8 cellular contexts compared by ENCODE assay signal in the genomic region with DNA sequence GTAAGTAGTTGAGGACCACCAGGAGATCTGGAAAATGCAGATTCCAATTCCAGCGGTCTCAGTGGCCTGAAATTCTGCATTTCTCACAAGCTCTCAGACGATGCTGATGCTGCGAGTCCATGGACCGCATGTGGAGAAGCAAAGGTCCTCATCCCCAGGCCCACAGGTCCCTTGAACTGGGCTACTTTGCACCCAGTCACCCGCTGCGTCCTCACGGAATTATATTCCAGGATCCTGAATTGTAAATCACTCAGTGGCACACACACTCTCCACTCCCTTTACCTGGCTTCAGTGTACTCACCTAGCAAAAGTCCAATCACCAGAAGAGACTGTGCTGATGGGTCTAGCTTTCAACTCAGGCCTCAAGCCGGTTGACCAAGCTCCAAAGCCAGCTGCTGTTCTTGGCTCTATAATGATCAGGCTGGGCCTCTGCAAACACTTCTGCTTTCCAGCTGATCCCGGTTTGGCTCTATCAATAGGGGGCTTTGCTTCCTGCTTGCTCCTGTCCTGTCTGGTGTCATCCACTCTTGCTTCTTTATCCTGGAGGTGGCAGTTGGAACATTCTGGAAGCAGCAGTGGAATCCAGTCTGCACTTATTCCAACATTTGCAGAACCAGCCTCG. TPM values are rescaled to one million over a fixed set of nuclear protein-coding genes. Genes with fewer than 3 reads are reported as not detected.
DNase-seq lines count a peak whose midpoint lies in the region; ATAC-seq, FAIRE-seq and TF ChIP-seq lines count a peak whose summit lies in the region.

No MANE protein-coding gene starts in this region.

- intact Hi-C loops in MCF 10A (cut with micrococcal nuclease): loop anchor here (10.0 kb wide), 1 partner anchor 145 kb away; no protein-coding TSS in a partner anchor

- no peaks in the 10 kb centered on the region for H3K9me3 ChIP-seq in KOPT-K1 (ENCODE audit: insufficient read depth, low read length, poor library complexity, severe bottlenecking)
- H3K9me3 ChIP-seq in mucosa of stomach (ENCODE audit: control insufficient read depth, low read length): no peaks in the 10 kb centered on the region

- H3K27ac ChIP-seq in KOPT-K1 (ENCODE audit: low read depth, low read length, poor library complexity, severe bottlenecking): peak overlapping the region; percentile 93

- peak overlapping the region; percentile 97 for H3K27ac Mint-ChIP-seq in MCF 10A (ENCODE audit: low read depth, unreplicated experiment)

- DNase-seq in AG09309 (ENCODE audit: low read depth) (no peak), MCF 10A (ENCODE audit: unreplicated experiment) (no peak), C1 segment of cervical spinal cord (lab: John Stamatoyannopoulos, UW) (no peak), GM12891 (ENCODE audit: insufficient read length, low spot score) (no peak)

- H3K4me3 ChIP-seq in AG09309 (ENCODE audit: control insufficient read depth, low read depth, low read length): peak overlapping the region; percentile 91
- H3K4me3 ChIP-seq in mucosa of stomach (ENCODE audit: low read length): peak overlapping the region; percentile 49

- BruUV-seq in MCF 10A (replicated peaks; lab: Mats Ljungman, UMichigan): no TSS peak

- H3K36me3 ChIP-seq in KOPT-K1 (ENCODE audit: insufficient read depth, low read length): peaks cover 27% of the 10 kb centered on the region
- no peaks in the 10 kb centered on the region for H3K36me3 ChIP-seq in mucosa of stomach (ENCODE audit: control insufficient read depth, insufficient read depth, low read length)

- peaks cover 21% of the 10 kb centered on the region for H3K4me1 ChIP-seq in mucosa of stomach (ENCODE audit: control insufficient read depth, insufficient read depth, low read length)

- H3K4me1 Mint-ChIP-seq in MCF 10A (ENCODE audit: insufficient read depth, unreplicated experiment): peaks cover 25% of the 10 kb centered on the region

- H3K9ac ChIP-seq in mucosa of stomach (ENCODE audit: low read length): peak overlapping the region; percentile 84

- no peak for TF ChIP-seq POLR2A in GM12891 (IDR thresholded peaks at IDR 0.05; ENCODE audit: low read depth, low read length)

- FAIRE-seq in GM12891 (lab: Jason Lieb, UNC): no peak

- CTCF ChIA-PET in MCF 10A (lab: Yijun Ruan, JAX): interaction anchor here (0.6 to 0.7 kb wide), 3 partner anchors 44 to 182 kb away, joined by 3 read pairs; no protein-coding TSS in a partner anchor

- H3K9me3 Mint-ChIP-seq in MCF 10A (ENCODE audit: unreplicated experiment): no peaks in the 10 kb centered on the region

- H3K27me3 Mint-ChIP-seq in MCF 10A (ENCODE audit: insufficient read depth, unreplicated experiment): no peaks in the 10 kb centered on the region

- peaks cover 33% of the 10 kb centered on the region for H3K36me3 Mint-ChIP-seq in MCF 10A (ENCODE audit: insufficient read depth, unreplicated experiment)

- ATAC-seq in HG03342 (IDR thresholded peaks at IDR 0.05; ENCODE audit: unreplicated experiment) (no peak), GM19463 (IDR thresholded peaks at IDR 0.05; ENCODE audit: unreplicated experiment) (no peak)

- peaks cover 6% of the 10 kb centered on the region for H3K27me3 ChIP-seq in mucosa of stomach (ENCODE audit: control insufficient read depth, insufficient read depth, low read length)

- POLR2A ChIA-PET in MCF 10A (lab: Yijun Ruan, JAX): interaction anchor here (0.8 to 3.2 kb wide), 5 partner anchors 20 to 186 kb away, joined by 3 to 42 read pairs (median 4); a partner anchor contains a TSS

- H3K4me3 Mint-ChIP-seq in MCF 10A (ENCODE audit: unreplicated experiment): peak overlapping the region; percentile 87

- no peak for TF ChIP-seq CTCF in AG09309 (IDR thresholded peaks at IDR 0.05; ENCODE audit: control insufficient read depth, insufficient read depth, low read depth, low read length, missing control alignments)
- TF ChIP-seq CTCF in MCF 10A (IDR thresholded peaks at IDR 0.05; ENCODE audit: unreplicated experiment): no peak

TF ChIP-seq in GM12891, 5 proteins besides CTCF, POLR2A, EP300 and RAD21:
- TF ChIP-seq PAX5 (IDR thresholded peaks at IDR 0.05; ENCODE audit: insufficient read depth, low read length, severe bottlenecking) (no peak), TAF1 (IDR thresholded peaks at IDR 0.05; ENCODE audit: low read depth, low read length) (no peak), POU2F2 (IDR thresholded peaks at IDR 0.05; ENCODE audit: low read depth, low read length) (no peak), SPI1 (IDR thresholded peaks at IDR 0.05; ENCODE audit: low read depth, low read length) (no peak), POLR2AphosphoS5 (IDR thresholded peaks at IDR 0.05; ENCODE audit: low read depth, low read length) (no peak)

RNA-seq across cellular contexts. Expression of a gene that starts 0.9 kb away (rescaled TPM):
- total RNA-seq in MCF 10A (2022): 477 and 513 TPM in 2 replicates
- 1,657 TPM for polyA plus RNA-seq in GM12891 (2012; ENCODE audit: low read depth, missing spikeins)

RNA-seq across cellular contexts. Expression of a gene that starts 5.6 kb away (rescaled TPM):
- 6.2 and 12.4 TPM in 2 replicates for total RNA-seq in MCF 10A (2022)
- polyA plus RNA-seq in GM12891 (2012; ENCODE audit: low read depth, missing spikeins): 16.0 TPM

RNA-seq across cellular contexts. Expression of a gene that starts 20.2 kb away (rescaled TPM):
- total RNA-seq in MCF 10A (2022): 0.07 and 0.17 TPM in 2 replicates
- 0.23 TPM for polyA plus RNA-seq in GM12891 (2012; ENCODE audit: low read depth, missing spikeins)

RNA-seq across cellular contexts. Expression of a gene that starts 35.5 kb away (rescaled TPM):
- total RNA-seq in MCF 10A (2022): 26.5 and 28.3 TPM in 2 replicates
- 19.3 TPM for polyA plus RNA-seq in GM12891 (2012; ENCODE audit: low read depth, missing spikeins)

RNA-seq across cellular contexts. Expression of a gene that starts 43.7 kb away (rescaled TPM):
- not detected in 2 replicates for total RNA-seq in MCF 10A (2022)
- polyA plus RNA-seq in GM12891 (2012; ENCODE audit: low read depth, missing spikeins): not detected
